In the genomic region with DNA sequence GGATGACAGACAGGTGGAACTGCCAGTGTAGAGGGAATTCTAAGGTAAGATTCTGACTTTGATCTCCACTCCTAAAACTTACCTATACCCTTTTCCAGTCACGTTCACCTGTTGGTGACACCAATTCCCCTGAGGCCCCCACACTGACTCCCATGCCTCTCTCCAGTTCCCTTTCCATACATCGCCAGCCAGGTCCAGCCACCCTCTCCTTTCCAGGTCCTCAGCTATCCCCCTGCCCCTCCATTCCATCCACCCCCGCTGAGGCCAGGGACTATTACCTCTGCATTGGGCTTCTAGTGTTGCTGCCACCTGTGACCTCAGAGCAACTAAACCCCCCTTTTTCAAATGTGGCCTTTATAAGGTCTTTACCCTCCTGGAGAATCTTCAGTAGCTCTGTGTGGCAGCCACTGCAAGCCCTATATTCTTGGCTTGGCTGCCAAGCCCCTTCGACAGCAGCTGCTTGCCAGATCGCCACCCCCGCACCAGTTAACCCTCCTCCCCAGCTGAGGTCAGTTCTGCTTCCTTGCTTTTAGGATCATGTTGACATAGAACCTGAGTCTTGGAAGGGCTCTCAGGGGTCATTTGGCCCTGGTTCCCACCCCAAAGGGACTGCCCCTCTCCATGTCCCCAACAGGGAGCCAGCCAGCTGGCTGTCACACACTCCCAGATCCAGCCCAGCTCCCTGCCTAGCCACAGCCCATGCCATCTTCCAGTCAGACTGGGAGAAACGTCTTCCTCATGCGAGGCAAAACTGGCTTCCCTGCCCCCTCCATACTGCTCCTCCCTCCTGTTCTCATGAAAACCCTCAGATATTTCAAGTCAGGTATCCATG, we compare ENCODE assay signal across 19 cellular contexts. TPM values are rescaled to one million over a fixed set of nuclear protein-coding genes. Genes with fewer than 3 reads are reported as not detected.
DNase-seq lines count a peak whose midpoint lies in the region; ATAC-seq and TF ChIP-seq lines count a peak whose summit lies in the region.
"Had no signal": no experiment of that assay in that cellular context is flagged by ENCODE, and none has a peak within 500 bp of the region (broad histone marks: within the 10 kb centered on the region; RNA-seq: fewer than 3 reads in every experiment).

No MANE protein-coding gene starts in this region.

- no peaks in the 10 kb centered on the region for H3K27me3 Mint-ChIP-seq in activated CD4-positive, alpha-beta T cell treated with anti-CD3 and anti-CD28 coated beads, Interleukin-2, amount 10 ng/mL, durations not matched to agents 24 days and 14 days

- intact Hi-C loops in activated CD4-positive, alpha-beta T cell treated with anti-CD3 and anti-CD28 coated beads, Interleukin-2, amount 10 ng/mL, durations not matched to agents 24 days and 14 days (cut with micrococcal nuclease): no loop called here
- intact Hi-C loops in Panc1 (cut with micrococcal nuclease; ENCODE audit: unreplicated experiment) (no loop called here), stomach (cut with DNase I; ENCODE audit: low total_unique reads) (loop anchor here (5.0 kb wide), 1 partner anchor 57 kb away; the partner anchor contains the start of gene AHCYL1)

- H3K27ac Mint-ChIP-seq in activated CD4-positive, alpha-beta T cell treated with anti-CD3 and anti-CD28 coated beads, Interleukin-2, amount 10 ng/mL, durations not matched to agents 24 days and 14 days: peak overlapping the region; percentile 36
- H3K27ac Mint-ChIP-seq: endodermal cell had no signal

- in situ Hi-C loops in Panc1 (cut with HindIII; ENCODE audit: low pct_unique_long_range_greater_than_20kb, low sequenced_read_pairs): no loop called here

- no peak overlapping the region for H3K9ac ChIP-seq in trophoblast cell (ENCODE audit: low read length)
- H3K9ac ChIP-seq: BLaER1 had no signal

- H2AFZ ChIP-seq in trophoblast cell (ENCODE audit: insufficient read depth, low read length, poor library complexity): no peak overlapping the region

- no peaks in the 10 kb centered on the region; the same call in 1 of the 2 replicates for H3K36me3 ChIP-seq in Panc1 (ENCODE audit: control insufficient read depth, insufficient read depth, low read length)
- H3K36me3 ChIP-seq in stomach: peaks cover 76 to 98% (median 91%) of the 10 kb centered on the region in 4 donors
- H3K36me3 ChIP-seq in trophoblast cell (ENCODE audit: control insufficient read depth in 1 of 2, insufficient read depth in 2 of 2, low read length in 2 of 2): peaks cover 78 to 85% of the 10 kb centered on the region in 2 experiments
- H3K36me3 ChIP-seq: BLaER1, colonic mucosa had no signal

- peaks cover 20% of the 10 kb centered on the region for H3K4me1 Mint-ChIP-seq in activated CD4-positive, alpha-beta T cell treated with anti-CD3 and anti-CD28 coated beads, Interleukin-2, amount 10 ng/mL, durations not matched to agents 24 days and 14 days

- CTCF ChIA-PET in Panc1 (lab: Charles Lee): no interaction called here

- H2BK5ac ChIP-seq in trophoblast cell (ENCODE audit: low read depth, low read length, poor library complexity): no peak overlapping the region

- no peak overlapping the region for H3K18ac ChIP-seq in trophoblast cell (ENCODE audit: low read length)

- TF ChIP-seq POLR2A in stomach (IDR thresholded peaks at IDR 0.05): no peak

- peaks cover 15% of the 10 kb centered on the region for H3K79me1 ChIP-seq in trophoblast cell (ENCODE audit: low read length)

- BruUV-seq in Panc1 (replicated peaks; lab: Mats Ljungman, UMichigan): no TSS peak

- H4K12ac ChIP-seq in trophoblast cell (ENCODE audit: low read depth, low read length): no peak overlapping the region

- no peak overlapping the region for H4K8ac ChIP-seq in trophoblast cell (ENCODE audit: low read depth, low read length)

- TF ChIP-seq CTCF in Panc1 (IDR thresholded peaks at IDR 0.05) (no peak), stomach (IDR thresholded peaks at IDR 0.05) (no peak)

- no peak overlapping the region for H2BK120ac ChIP-seq in trophoblast cell (ENCODE audit: insufficient read depth, low read length, poor library complexity)

- no peaks in the 10 kb centered on the region for H3K9me3 ChIP-seq in Panc1 (ENCODE audit: control insufficient read depth, insufficient read depth, low read depth, low read length)
- H3K9me3 ChIP-seq in stomach: no peaks in the 10 kb centered on the region
- no peaks in the 10 kb centered on the region for H3K9me3 ChIP-seq in trophoblast cell (ENCODE audit: insufficient read depth, low read depth, low read length)
- H3K9me3 ChIP-seq: BLaER1, colonic mucosa, left lung had no signal

- H2BK12ac ChIP-seq in trophoblast cell (ENCODE audit: low read length): no peak overlapping the region

- WGBS in stomach, 5 donors: 85 to 93% (median 90%) methylated on average over 8 of the region's 8 CpGs
- no CpG with 5 or more reads among the region's 8 CpGs for WGBS in trophoblast cell (ENCODE audit: extremely low coverage, insufficient coverage, insufficient read length)

- no peak overlapping the region for H3K4me2 ChIP-seq in trophoblast cell (ENCODE audit: low read length)
- H3K4me2 ChIP-seq: BLaER1 had no signal

- peak; percentile 45 for DNase-seq in activated CD4-positive, alpha-beta T cell treated with anti-CD3 and anti-CD28 coated beads, Interleukin-2, amount 10 ng/mL, durations not matched to agents 24 days and 14 days
- no peak for DNase-seq in activated CD4-positive, alpha-beta T cell treated with anti-CD3 and anti-CD28 coated beads for 1 hour
- DNase-seq in Panc1 (ENCODE audit: low read depth, low spot score): no peak
- DNase-seq in left kidney (ENCODE audit: low read depth, low spot score): peak; percentile 63
- DNase-seq in stomach: no peak
- no peak for DNase-seq in activated T-cell treated with anti-CD3 and anti-CD28 coated beads, Interleukin-2, amount 50 U/mL, for 48 hours
- no peak for DNase-seq in trophoblast cell
- no peak for DNase-seq in cerebellum (ENCODE audit: low spot score)
- DNase-seq: activated CD4-positive, alpha-beta T cell treated with anti-CD3 and anti-CD28 coated beads, Interleukin-2, amount 50 U/mL, for 1 hour; activated naive CD4-positive, alpha-beta T cell treated with anti-CD3 and anti-CD28 coated beads, Interleukin-2, amount 50 U/mL, for 16 hours; activated T-cell treated with anti-CD3 and anti-CD28 coated beads for 4 hours; colonic mucosa; left lung; NCI-H510A; nucleus accumbens; stimulated activated CD4-positive, alpha-beta T cell treated with anti-CD3 and anti-CD28 coated beads, Interleukin-4, amount 100 ng/mL, for 4 hours had no signal

- H3K4me1 ChIP-seq in Panc1 (ENCODE audit: control insufficient read depth, insufficient read depth, low read length) (peaks cover 97% of the 10 kb centered on the region), stomach (peaks cover 36 to 72% (median 43%) of the 10 kb centered on the region in 4 donors), trophoblast cell (ENCODE audit: control insufficient read depth in 1 of 2, insufficient read depth in 2 of 2, low read length in 2 of 2) (peaks cover 36 to 45% of the 10 kb centered on the region in 2 experiments)
- H3K4me1 ChIP-seq: BLaER1, colonic mucosa had no signal

- H3K27ac ChIP-seq in Panc1 (ENCODE audit: low read length) (peak overlapping the region; percentile 97), stomach (peak overlapping the region in 4 of 5 donors; percentile 66 to 87 (median 83)), trophoblast cell (ENCODE audit: low read depth, low read length) (no peak overlapping the region)
- H3K27ac ChIP-seq: BLaER1, colonic mucosa, left lung had no signal

- H3K79me2 ChIP-seq in trophoblast cell (ENCODE audit: control insufficient read depth, insufficient read depth, low read length, poor library complexity): no peaks in the 10 kb centered on the region

- no peak overlapping the region for H3K4me3 Mint-ChIP-seq in activated CD4-positive, alpha-beta T cell treated with anti-CD3 and anti-CD28 coated beads, Interleukin-2, amount 10 ng/mL, durations not matched to agents 24 days and 14 days
- H3K4me3 Mint-ChIP-seq: endodermal cell had no signal

- peaks cover 6% of the 10 kb centered on the region for H3K9me3 Mint-ChIP-seq in activated CD4-positive, alpha-beta T cell treated with anti-CD3 and anti-CD28 coated beads, Interleukin-2, amount 10 ng/mL, durations not matched to agents 24 days and 14 days
- H3K9me3 Mint-ChIP-seq: endodermal cell had no signal

- no peak overlapping the region for H3K14ac ChIP-seq in trophoblast cell (ENCODE audit: low read length)

- POLR2A ChIA-PET in Panc1 (lab: Charles Lee): no interaction called here

- H3K4me3 ChIP-seq in Panc1 (ENCODE audit: low read depth in 2 of 2, low read length in 2 of 2): no peak overlapping the region
- no peak overlapping the region for H3K4me3 ChIP-seq in stomach
- no peak overlapping the region for H3K4me3 ChIP-seq in trophoblast cell (ENCODE audit: low read depth, low read length)
- H3K4me3 ChIP-seq: BLaER1, colonic mucosa, left lung had no signal

- no peak overlapping the region for H3K4ac ChIP-seq in trophoblast cell (ENCODE audit: low read depth, low read length)

- peaks cover 87% of the 10 kb centered on the region for H3K36me3 Mint-ChIP-seq in activated CD4-positive, alpha-beta T cell treated with anti-CD3 and anti-CD28 coated beads, Interleukin-2, amount 10 ng/mL, durations not matched to agents 24 days and 14 days (ENCODE audit: low read depth)

- no peak for TF ChIP-seq EP300 in stomach (IDR thresholded peaks at IDR 0.05)

- no peak overlapping the region for H3K23ac ChIP-seq in trophoblast cell (ENCODE audit: low read length)

- no peak for ATAC-seq in Panc1
- ATAC-seq: HCT116, left lung had no signal

- no peak overlapping the region for H4K91ac ChIP-seq in trophoblast cell (ENCODE audit: low read depth, low read length)

- no peaks in the 10 kb centered on the region for H3K27me3 ChIP-seq in Panc1 (ENCODE audit: control insufficient read depth, insufficient read depth, low read length)
- H3K27me3 ChIP-seq in stomach: no peaks in the 10 kb centered on the region
- no peaks in the 10 kb centered on the region for H3K27me3 ChIP-seq in trophoblast cell (ENCODE audit: insufficient read depth, low read length)
- H3K27me3 ChIP-seq: BLaER1, colonic mucosa, left lung had no signal

- no peak overlapping the region for H2AK5ac ChIP-seq in trophoblast cell (ENCODE audit: low read length)

RNA-seq across cellular contexts. Expression of gene CSF1, which starts 14.7 kb away (rescaled TPM):
- total RNA-seq in activated CD4-positive, alpha-beta T cell treated with anti-CD3 and anti-CD28 coated beads, Interleukin-2, amount 10 ng/mL, durations not matched to agents 24 days and 14 days: 190 and 193 TPM in 2 replicates
- total RNA-seq in Panc1 (2021; ENCODE audit: unreplicated experiment): 217 TPM
- polyA plus RNA-seq in Panc1 (2012; ENCODE audit: insufficient read length): 109 TPM
- 10 to 100 TPM in 4 of 5 donors, 1 to 10 TPM in 1; 9.4 to 82.3 (median 47.1) TPM for total RNA-seq in stomach
- 1 to 10 TPM; 6.6 to 9.8 (median 9.1) TPM for polyA plus RNA-seq in stomach
- polyA plus RNA-seq in trophoblast cell (2013): 10.4 and 10.7 TPM in 2 replicates
- total RNA-seq in cerebellum: 4.3 TPM

RNA-seq across cellular contexts. Expression of gene AHCYL1, which starts 59.2 kb away (rescaled TPM):
- total RNA-seq in activated CD4-positive, alpha-beta T cell treated with anti-CD3 and anti-CD28 coated beads, Interleukin-2, amount 10 ng/mL, durations not matched to agents 24 days and 14 days: 67.1 and 75.3 TPM in 2 replicates
- total RNA-seq in Panc1 (2021; ENCODE audit: unreplicated experiment): 174 TPM
- polyA plus RNA-seq in Panc1 (2012; ENCODE audit: insufficient read length): 148 TPM
- total RNA-seq in stomach: 10 to 100 TPM; 31.0 to 76.3 (median 73.4) TPM
- 10 to 100 TPM; 33.9 to 58.4 (median 40.8) TPM for polyA plus RNA-seq in stomach
- polyA plus RNA-seq in trophoblast cell (2013): 84.4 and 84.7 TPM in 2 replicates
- total RNA-seq in cerebellum: 39.6 TPM

Comparison
In these comparisons a context has a peak if more than half of its experiments do, and no peak if none do; other contexts are left out.
1. DNase-seq: peak in activated CD4-positive, alpha-beta T cell treated with anti-CD3 and anti-CD28 coated beads, Interleukin-2, amount 10 ng/mL, durations not matched to agents 24 days and 14 days (single experiment) and left kidney (single experiment); none in activated CD4-positive, alpha-beta T cell treated with anti-CD3 and anti-CD28 coated beads for 1 hour (single experiment), Panc1 (single experiment), stomach (single experiment), activated T-cell treated with anti-CD3 and anti-CD28 coated beads, Interleukin-2, amount 50 U/mL, for 48 hours (0 of 2), trophoblast cell (0 of 2) and cerebellum (single experiment).